In the genomic region with DNA sequence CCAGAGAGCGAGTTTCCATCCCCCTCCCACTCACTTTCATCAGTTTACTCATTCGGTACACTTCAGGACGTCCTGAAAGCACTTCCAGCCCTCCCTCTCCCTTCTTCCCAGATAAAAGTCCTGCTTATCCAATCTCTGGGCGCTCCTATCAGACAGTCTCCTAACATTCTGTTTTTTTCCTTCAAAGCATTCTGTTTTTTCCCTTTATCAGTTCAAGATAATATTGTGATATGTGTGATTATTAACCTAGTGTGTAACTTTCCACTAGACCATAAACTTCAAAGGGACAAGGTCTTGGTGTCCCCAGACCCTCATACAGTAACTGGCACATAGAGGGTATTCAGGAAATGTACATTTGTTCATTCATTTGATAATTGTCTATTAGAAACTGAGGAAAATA, we compare ENCODE assay signal across 1 cellular context.
TF ChIP-seq lines count a peak whose summit lies in the region.

No MANE protein-coding gene starts in this region.

TF ChIP-seq in HepG2, 621 proteins besides CTCF, POLR2A, EP300 and RAD21 (continued from another document):
- TF ChIP-seq, protein P1, sequence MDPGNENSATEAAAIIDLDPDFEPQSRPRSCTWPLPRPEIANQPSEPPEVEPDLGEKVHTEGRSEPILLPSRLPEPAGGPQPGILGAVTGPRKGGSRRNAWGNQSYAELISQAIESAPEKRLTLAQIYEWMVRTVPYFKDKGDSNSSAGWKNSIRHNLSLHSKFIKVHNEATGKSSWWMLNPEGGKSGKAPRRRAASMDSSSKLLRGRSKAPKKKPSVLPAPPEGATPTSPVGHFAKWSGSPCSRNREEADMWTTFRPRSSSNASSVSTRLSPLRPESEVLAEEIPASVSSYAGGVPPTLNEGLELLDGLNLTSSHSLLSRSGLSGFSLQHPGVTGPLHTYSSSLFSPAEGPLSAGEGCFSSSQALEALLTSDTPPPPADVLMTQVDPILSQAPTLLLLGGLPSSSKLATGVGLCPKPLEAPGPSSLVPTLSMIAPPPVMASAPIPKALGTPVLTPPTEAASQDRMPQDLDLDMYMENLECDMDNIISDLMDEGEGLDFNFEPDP (CRISPR knock-in tag; conservative IDR thresholded peaks at IDR 0.05) = no peak
- TF ChIP-seq ZFP36L2 (CRISPR knock-in tag; IDR thresholded peaks at IDR 0.05) (no peak), ZFY (CRISPR knock-in tag; IDR thresholded peaks at IDR 0.05) (no peak)
